Comparison of ENCODE assay signal across 9 cellular contexts in the genomic region with DNA sequence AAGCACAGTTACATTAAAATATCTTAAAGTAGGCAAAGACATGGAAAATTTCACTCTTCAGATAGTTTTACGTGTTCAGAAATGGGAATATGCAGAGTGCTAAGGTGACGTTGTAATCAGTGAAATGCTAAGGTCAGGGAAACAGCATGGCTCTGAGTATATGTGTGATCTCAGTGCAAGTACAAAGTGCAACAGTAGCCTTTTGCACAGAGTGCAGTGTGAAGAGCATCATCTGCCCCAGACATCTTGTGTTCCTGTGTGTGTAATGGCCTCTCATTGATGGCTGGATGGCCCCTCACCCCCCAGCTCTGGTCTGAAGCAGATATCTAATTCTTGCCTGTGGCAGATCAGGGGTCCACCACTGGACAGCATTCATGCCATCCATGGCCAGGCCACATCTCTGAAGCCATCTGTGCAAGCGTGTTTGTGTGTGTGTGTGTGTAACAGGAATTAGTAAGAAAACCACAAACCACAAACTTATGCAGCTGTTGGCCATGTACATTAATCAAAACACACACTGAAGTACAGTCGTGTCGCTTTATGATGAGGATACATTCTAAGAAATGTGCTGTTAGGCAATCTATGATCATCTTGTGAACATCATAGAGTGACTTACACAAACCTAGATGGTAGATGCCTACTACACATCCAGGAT.
DNase-seq lines count a peak whose midpoint lies in the region; ATAC-seq, FAIRE-seq and TF ChIP-seq lines count a peak whose summit lies in the region.
"Had no signal": no experiment of that assay in that cellular context is flagged by ENCODE, and none has a peak within 500 bp of the region (broad histone marks: within the 10 kb centered on the region; RNA-seq: fewer than 3 reads in every experiment).

No MANE protein-coding gene starts in this region.

- H3K9me2 ChIP-seq in DOHH2 (replicated peaks; ENCODE audit: control insufficient read depth, low read length): no peaks in the 10 kb centered on the region

- H3K9me3 Mint-ChIP-seq in activated T-helper 1 cell treated with anti-CD3 and anti-CD28 coated beads, Interleukin-12 subunit alpha, Interleukin-12 subunit beta, Interleukin-2, Interleukin-4 antibody, amounts not matched to agents 30 ng/mL and 10 ng/mL and 1 ng/mL, durations not matched to agents 14 hours and 24 hours and 36 hours: no peaks in the 10 kb centered on the region

- peak; percentile 13 for FAIRE-seq in HTR-8/SVneo (lab: Jason Lieb, UNC)

- H3K27me3 Mint-ChIP-seq in activated T-helper 1 cell treated with anti-CD3 and anti-CD28 coated beads, Interleukin-12 subunit alpha, Interleukin-12 subunit beta, Interleukin-2, Interleukin-4 antibody, amounts not matched to agents 30 ng/mL and 10 ng/mL and 1 ng/mL, durations not matched to agents 14 hours and 24 hours and 36 hours (ENCODE audit: insufficient read depth): no peaks in the 10 kb centered on the region

- no peaks in the 10 kb centered on the region for H3K79me2 ChIP-seq in DOHH2 (ENCODE audit: control insufficient read depth, low read length)

- no peak overlapping the region for H3K4me3 Mint-ChIP-seq in activated T-helper 1 cell treated with anti-CD3 and anti-CD28 coated beads, Interleukin-12 subunit alpha, Interleukin-12 subunit beta, Interleukin-2, Interleukin-4 antibody, amounts not matched to agents 30 ng/mL and 10 ng/mL and 1 ng/mL, durations not matched to agents 14 hours and 24 hours and 36 hours

- H3K27me3 ChIP-seq in DOHH2 (ENCODE audit: control insufficient read depth, low read length): no peaks in the 10 kb centered on the region

- no peak for TF ChIP-seq CTCF in DOHH2 (IDR thresholded peaks at IDR 0.05; ENCODE audit: low read depth, low read length, poor library complexity, severe bottlenecking)
- TF ChIP-seq CTCF in mucosa of descending colon (IDR thresholded peaks at IDR 0.05): no peak

- DNase-seq in HTR-8/SVneo (ENCODE audit: insufficient read length, low spot score): no peak
- DNase-seq in activated T-helper 1 cell treated with anti-CD3 and anti-CD28 coated beads, Interleukin-12 subunit alpha, Interleukin-12 subunit beta, Interleukin-2, Interleukin-4 antibody, amounts not matched to agents 30 ng/mL and 10 ng/mL and 1 ng/mL, durations not matched to agents 14 hours and 24 hours and 36 hours (ENCODE audit: low spot score): no peak
- no peak for DNase-seq in mucosa of descending colon
- no peak for DNase-seq in islet precursor cell
- DNase-seq in NCI-H1105 (lab: John Stamatoyannopoulos, UW): no peak
- DNase-seq: Right ventricle myocardium superior had no signal

- peaks cover 10% of the 10 kb centered on the region for H3K36me3 Mint-ChIP-seq in activated T-helper 1 cell treated with anti-CD3 and anti-CD28 coated beads, Interleukin-12 subunit alpha, Interleukin-12 subunit beta, Interleukin-2, Interleukin-4 antibody, amounts not matched to agents 30 ng/mL and 10 ng/mL and 1 ng/mL, durations not matched to agents 14 hours and 24 hours and 36 hours (ENCODE audit: low read depth)

- intact Hi-C loops in activated T-helper 1 cell treated with anti-CD3 and anti-CD28 coated beads, Interleukin-12 subunit alpha, Interleukin-12 subunit beta, Interleukin-2, Interleukin-4 antibody, amounts not matched to agents 30 ng/mL and 10 ng/mL and 1 ng/mL, durations not matched to agents 14 hours and 24 hours and 36 hours (cut with micrococcal nuclease): loop anchor here (2.0 kb wide), 1 partner anchor 57 kb away; no protein-coding TSS in a partner anchor
- intact Hi-C loops in mucosa of descending colon (cut with DNase I, micrococcal nuclease): no loop called here

- no peaks in the 10 kb centered on the region for H3F3A ChIP-seq in DOHH2 (ENCODE audit: control insufficient read depth, insufficient read depth)

- peak overlapping the region; percentile 46 for H3K4me2 ChIP-seq in DOHH2 (ENCODE audit: low read length)

- peak overlapping the region; percentile 27; the same call in 1 of the 2 replicates for H3K4me3 ChIP-seq in DOHH2 (ENCODE audit: low read length)
- H3K4me3 ChIP-seq in mucosa of descending colon: no peak overlapping the region

- H3K4me1 Mint-ChIP-seq in activated T-helper 1 cell treated with anti-CD3 and anti-CD28 coated beads, Interleukin-12 subunit alpha, Interleukin-12 subunit beta, Interleukin-2, Interleukin-4 antibody, amounts not matched to agents 30 ng/mL and 10 ng/mL and 1 ng/mL, durations not matched to agents 14 hours and 24 hours and 36 hours (ENCODE audit: low read depth): peaks cover 33% of the 10 kb centered on the region

- H3K4me1 ChIP-seq in DOHH2 (ENCODE audit: control insufficient read depth, low read length) (peaks cover 12% of the 10 kb centered on the region), mucosa of descending colon (ENCODE audit: low read depth) (peaks cover 25% of the 10 kb centered on the region)

- H3K36me3 ChIP-seq in DOHH2 (ENCODE audit: control insufficient read depth, low read length) (no peaks in the 10 kb centered on the region), mucosa of descending colon (ENCODE audit: low read depth) (no peaks in the 10 kb centered on the region)

- peak overlapping the region; percentile 63 for H3K27ac Mint-ChIP-seq in activated T-helper 1 cell treated with anti-CD3 and anti-CD28 coated beads, Interleukin-12 subunit alpha, Interleukin-12 subunit beta, Interleukin-2, Interleukin-4 antibody, amounts not matched to agents 30 ng/mL and 10 ng/mL and 1 ng/mL, durations not matched to agents 14 hours and 24 hours and 36 hours

- ATAC-seq in mucosa of descending colon (peak; percentile 39), GM19397 (IDR thresholded peaks at IDR 0.05; ENCODE audit: unreplicated experiment) (no peak), HG03439 (IDR thresholded peaks at IDR 0.05; ENCODE audit: unreplicated experiment) (no peak)

- H4K20me1 ChIP-seq in DOHH2 (ENCODE audit: control insufficient read depth, insufficient read depth, low read depth, low read length): 0 out of 2 replicates have a peak, but pooled peaks cover 2% of the 10 kb centered on the region

- no peaks in the 10 kb centered on the region for H3K9me3 ChIP-seq in DOHH2 (ENCODE audit: control insufficient read depth, insufficient read depth, low read length)
- no peaks in the 10 kb centered on the region for H3K9me3 ChIP-seq in mucosa of descending colon

- no peak overlapping the region for H3K27ac ChIP-seq in DOHH2 (ENCODE audit: low read depth, low read length)
